1 cellular context compared by ENCODE assay signal in the genomic region with DNA sequence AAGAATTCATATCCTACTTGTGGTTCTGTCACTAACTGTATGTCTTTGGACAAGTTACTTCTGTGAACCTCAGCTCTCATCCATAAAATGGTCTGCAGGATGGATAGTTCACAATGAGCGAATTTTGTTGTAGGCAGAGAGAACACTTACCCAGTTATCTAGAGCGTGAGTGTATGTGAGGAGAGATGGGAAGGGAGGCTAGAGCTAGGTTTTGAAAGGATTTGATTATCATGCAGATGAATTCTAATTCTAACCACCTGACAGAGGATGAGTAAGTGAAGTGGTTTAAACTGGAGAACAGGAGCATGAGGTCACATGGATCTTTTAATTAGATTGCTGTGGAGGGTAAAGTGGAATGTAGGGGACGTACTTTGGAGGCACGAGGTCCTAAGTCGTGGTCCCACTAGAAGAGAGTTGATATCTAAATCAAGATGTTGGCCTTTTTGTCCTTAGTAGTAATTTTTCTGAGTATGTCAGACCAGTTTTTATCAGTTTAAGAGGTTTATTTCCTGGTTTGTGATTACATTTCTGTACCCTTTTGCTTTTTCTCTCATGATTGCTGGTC.
TF ChIP-seq lines count a peak whose summit lies in the region.

No MANE protein-coding gene starts in this region.

TF ChIP-seq in IMR-90, 13 proteins besides CTCF, POLR2A, EP300 and RAD21:
- TF ChIP-seq, protein P1, sequence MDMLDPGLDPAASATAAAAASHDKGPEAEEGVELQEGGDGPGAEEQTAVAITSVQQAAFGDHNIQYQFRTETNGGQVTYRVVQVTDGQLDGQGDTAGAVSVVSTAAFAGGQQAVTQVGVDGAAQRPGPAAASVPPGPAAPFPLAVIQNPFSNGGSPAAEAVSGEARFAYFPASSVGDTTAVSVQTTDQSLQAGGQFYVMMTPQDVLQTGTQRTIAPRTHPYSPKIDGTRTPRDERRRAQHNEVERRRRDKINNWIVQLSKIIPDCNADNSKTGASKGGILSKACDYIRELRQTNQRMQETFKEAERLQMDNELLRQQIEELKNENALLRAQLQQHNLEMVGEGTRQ (IDR thresholded peaks at IDR 0.05; ENCODE audit: low read depth, low read length): no peak
- TF ChIP-seq CHD1 (IDR thresholded peaks at IDR 0.05; ENCODE audit: low read depth, low read length) (no peak), RFX5 (IDR thresholded peaks at IDR 0.05; ENCODE audit: low read depth, low read length) (no peak), NFE2L2 (IDR thresholded peaks at IDR 0.05; ENCODE audit: low read depth, low read length) (no peak), MXI1 (IDR thresholded peaks at IDR 0.05; ENCODE audit: borderline replicate concordance, low read depth, low read length) (no peak), SMC3 (IDR thresholded peaks at IDR 0.05; ENCODE audit: low read depth, low read length) (no peak), MAFK (IDR thresholded peaks at IDR 0.05; ENCODE audit: low read depth, low read length) (no peak), FOS (IDR thresholded peaks at IDR 0.05; ENCODE audit: low read depth, low read length) (no peak), BHLHE40 (IDR thresholded peaks at IDR 0.05; ENCODE audit: low read depth, low read length) (no peak), RCOR1 (IDR thresholded peaks at IDR 0.05; ENCODE audit: insufficient replicate concordance, low read length) (no peak)
- TF ChIP-seq, protein P2, sequence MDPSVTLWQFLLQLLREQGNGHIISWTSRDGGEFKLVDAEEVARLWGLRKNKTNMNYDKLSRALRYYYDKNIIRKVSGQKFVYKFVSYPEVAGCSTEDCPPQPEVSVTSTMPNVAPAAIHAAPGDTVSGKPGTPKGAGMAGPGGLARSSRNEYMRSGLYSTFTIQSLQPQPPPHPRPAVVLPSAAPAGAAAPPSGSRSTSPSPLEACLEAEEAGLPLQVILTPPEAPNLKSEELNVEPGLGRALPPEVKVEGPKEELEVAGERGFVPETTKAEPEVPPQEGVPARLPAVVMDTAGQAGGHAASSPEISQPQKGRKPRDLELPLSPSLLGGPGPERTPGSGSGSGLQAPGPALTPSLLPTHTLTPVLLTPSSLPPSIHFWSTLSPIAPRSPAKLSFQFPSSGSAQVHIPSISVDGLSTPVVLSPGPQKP (IDR thresholded peaks at IDR 0.05; ENCODE audit: borderline replicate concordance, low read depth, low read length): no peak
TF ChIP-seq in IMR-90: peak in this region for 0.
